1 cellular context compared by ENCODE assay signal in the genomic region with DNA sequence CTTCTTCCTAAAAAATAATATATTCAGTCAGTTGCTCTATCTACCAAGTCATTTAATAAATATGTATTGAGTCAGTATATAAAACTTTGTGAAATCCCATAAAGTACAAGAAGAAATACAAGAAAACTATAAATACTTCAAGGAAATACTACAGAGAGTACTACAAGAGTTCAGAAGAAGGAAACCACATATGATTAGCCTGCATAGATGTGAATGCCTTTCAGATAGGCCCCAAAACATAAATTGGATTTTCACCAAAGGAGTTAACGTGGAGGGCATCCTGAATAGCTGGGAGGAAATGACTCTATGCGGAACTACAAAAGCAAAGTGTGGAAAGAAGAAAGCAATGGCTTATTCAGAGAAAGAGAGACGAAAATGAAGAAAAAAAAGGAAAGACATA.
TF ChIP-seq lines count a peak whose summit lies in the region.

No MANE protein-coding gene starts in this region.

TF ChIP-seq in WTC11, 78 proteins besides CTCF, POLR2A, EP300 and RAD21 (continued from another document):
- TF ChIP-seq, protein P1, sequence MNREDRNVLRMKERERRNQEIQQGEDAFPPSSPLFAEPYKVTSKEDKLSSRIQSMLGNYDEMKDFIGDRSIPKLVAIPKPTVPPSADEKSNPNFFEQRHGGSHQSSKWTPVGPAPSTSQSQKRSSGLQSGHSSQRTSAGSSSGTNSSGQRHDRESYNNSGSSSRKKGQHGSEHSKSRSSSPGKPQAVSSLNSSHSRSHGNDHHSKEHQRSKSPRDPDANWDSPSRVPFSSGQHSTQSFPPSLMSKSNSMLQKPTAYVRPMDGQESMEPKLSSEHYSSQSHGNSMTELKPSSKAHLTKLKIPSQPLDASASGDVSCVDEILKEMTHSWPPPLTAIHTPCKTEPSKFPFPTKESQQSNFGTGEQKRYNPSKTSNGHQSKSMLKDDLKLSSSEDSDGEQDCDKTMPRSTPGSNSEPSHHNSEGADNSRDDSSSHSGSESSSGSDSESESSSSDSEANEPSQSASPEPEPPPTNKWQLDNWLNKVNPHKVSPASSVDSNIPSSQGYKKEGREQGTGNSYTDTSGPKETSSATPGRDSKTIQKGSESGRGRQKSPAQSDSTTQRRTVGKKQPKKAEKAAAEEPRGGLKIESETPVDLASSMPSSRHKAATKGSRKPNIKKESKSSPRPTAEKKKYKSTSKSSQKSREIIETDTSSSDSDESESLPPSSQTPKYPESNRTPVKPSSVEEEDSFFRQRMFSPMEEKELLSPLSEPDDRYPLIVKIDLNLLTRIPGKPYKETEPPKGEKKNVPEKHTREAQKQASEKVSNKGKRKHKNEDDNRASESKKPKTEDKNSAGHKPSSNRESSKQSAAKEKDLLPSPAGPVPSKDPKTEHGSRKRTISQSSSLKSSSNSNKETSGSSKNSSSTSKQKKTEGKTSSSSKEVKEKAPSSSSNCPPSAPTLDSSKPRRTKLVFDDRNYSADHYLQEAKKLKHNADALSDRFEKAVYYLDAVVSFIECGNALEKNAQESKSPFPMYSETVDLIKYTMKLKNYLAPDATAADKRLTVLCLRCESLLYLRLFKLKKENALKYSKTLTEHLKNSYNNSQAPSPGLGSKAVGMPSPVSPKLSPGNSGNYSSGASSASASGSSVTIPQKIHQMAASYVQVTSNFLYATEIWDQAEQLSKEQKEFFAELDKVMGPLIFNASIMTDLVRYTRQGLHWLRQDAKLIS (CRISPR knock-in tag; IDR thresholded peaks at IDR 0.05; ENCODE audit: borderline replicate concordance) = no peak
- TF ChIP-seq, protein P2, sequence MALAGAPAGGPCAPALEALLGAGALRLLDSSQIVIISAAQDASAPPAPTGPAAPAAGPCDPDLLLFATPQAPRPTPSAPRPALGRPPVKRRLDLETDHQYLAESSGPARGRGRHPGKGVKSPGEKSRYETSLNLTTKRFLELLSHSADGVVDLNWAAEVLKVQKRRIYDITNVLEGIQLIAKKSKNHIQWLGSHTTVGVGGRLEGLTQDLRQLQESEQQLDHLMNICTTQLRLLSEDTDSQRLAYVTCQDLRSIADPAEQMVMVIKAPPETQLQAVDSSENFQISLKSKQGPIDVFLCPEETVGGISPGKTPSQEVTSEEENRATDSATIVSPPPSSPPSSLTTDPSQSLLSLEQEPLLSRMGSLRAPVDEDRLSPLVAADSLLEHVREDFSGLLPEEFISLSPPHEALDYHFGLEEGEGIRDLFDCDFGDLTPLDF (CRISPR knock-in tag; IDR thresholded peaks at IDR 0.05) = no peak
- TF ChIP-seq ESRRA (CRISPR knock-in tag; IDR thresholded peaks at IDR 0.05; ENCODE audit: borderline replicate concordance) (no peak), ZNF423 (CRISPR knock-in tag; IDR thresholded peaks at IDR 0.05) (no peak), TCF7 (CRISPR knock-in tag; IDR thresholded peaks at IDR 0.05; ENCODE audit: low read depth) (no peak), TP53 (CRISPR knock-in tag; IDR thresholded peaks at IDR 0.05) (no peak), SP1 (CRISPR knock-in tag; conservative IDR thresholded peaks at IDR 0.05) (no peak), MXD4 (CRISPR knock-in tag; IDR thresholded peaks at IDR 0.05; ENCODE audit: borderline replicate concordance) (no peak), FOXJ3 (CRISPR knock-in tag; IDR thresholded peaks at IDR 0.05; ENCODE audit: borderline replicate concordance) (no peak), FOXP1 (CRISPR knock-in tag; IDR thresholded peaks at IDR 0.05; ENCODE audit: borderline replicate concordance) (no peak)
- TF ChIP-seq, protein P3, sequence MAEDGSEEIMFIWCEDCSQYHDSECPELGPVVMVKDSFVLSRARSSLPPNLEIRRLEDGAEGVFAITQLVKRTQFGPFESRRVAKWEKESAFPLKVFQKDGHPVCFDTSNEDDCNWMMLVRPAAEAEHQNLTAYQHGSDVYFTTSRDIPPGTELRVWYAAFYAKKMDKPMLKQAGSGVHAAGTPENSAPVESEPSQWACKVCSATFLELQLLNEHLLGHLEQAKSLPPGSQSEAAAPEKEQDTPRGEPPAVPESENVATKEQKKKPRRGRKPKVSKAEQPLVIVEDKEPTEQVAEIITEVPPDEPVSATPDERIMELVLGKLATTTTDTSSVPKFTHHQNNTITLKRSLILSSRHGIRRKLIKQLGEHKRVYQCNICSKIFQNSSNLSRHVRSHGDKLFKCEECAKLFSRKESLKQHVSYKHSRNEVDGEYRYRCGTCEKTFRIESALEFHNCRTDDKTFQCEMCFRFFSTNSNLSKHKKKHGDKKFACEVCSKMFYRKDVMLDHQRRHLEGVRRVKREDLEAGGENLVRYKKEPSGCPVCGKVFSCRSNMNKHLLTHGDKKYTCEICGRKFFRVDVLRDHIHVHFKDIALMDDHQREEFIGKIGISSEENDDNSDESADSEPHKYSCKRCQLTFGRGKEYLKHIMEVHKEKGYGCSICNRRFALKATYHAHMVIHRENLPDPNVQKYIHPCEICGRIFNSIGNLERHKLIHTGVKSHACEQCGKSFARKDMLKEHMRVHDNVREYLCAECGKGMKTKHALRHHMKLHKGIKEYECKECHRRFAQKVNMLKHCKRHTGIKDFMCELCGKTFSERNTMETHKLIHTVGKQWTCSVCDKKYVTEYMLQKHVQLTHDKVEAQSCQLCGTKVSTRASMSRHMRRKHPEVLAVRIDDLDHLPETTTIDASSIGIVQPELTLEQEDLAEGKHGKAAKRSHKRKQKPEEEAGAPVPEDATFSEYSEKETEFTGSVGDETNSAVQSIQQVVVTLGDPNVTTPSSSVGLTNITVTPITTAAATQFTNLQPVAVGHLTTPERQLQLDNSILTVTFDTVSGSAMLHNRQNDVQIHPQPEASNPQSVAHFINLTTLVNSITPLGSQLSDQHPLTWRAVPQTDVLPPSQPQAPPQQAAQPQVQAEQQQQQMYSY (CRISPR knock-in tag; IDR thresholded peaks at IDR 0.05) = no peak
- TF ChIP-seq, protein P4, sequence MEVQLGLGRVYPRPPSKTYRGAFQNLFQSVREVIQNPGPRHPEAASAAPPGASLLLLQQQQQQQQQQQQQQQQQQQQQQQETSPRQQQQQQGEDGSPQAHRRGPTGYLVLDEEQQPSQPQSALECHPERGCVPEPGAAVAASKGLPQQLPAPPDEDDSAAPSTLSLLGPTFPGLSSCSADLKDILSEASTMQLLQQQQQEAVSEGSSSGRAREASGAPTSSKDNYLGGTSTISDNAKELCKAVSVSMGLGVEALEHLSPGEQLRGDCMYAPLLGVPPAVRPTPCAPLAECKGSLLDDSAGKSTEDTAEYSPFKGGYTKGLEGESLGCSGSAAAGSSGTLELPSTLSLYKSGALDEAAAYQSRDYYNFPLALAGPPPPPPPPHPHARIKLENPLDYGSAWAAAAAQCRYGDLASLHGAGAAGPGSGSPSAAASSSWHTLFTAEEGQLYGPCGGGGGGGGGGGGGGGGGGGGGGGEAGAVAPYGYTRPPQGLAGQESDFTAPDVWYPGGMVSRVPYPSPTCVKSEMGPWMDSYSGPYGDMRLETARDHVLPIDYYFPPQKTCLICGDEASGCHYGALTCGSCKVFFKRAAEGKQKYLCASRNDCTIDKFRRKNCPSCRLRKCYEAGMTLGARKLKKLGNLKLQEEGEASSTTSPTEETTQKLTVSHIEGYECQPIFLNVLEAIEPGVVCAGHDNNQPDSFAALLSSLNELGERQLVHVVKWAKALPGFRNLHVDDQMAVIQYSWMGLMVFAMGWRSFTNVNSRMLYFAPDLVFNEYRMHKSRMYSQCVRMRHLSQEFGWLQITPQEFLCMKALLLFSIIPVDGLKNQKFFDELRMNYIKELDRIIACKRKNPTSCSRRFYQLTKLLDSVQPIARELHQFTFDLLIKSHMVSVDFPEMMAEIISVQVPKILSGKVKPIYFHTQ (CRISPR knock-in tag; IDR thresholded peaks at IDR 0.05) = no peak
- TF ChIP-seq, protein P5, sequence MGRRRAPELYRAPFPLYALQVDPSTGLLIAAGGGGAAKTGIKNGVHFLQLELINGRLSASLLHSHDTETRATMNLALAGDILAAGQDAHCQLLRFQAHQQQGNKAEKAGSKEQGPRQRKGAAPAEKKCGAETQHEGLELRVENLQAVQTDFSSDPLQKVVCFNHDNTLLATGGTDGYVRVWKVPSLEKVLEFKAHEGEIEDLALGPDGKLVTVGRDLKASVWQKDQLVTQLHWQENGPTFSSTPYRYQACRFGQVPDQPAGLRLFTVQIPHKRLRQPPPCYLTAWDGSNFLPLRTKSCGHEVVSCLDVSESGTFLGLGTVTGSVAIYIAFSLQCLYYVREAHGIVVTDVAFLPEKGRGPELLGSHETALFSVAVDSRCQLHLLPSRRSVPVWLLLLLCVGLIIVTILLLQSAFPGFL (CRISPR knock-in tag; IDR thresholded peaks at IDR 0.05; ENCODE audit: borderline replicate concordance) = no peak
